ENCODE assay signal across 17 cellular contexts in genomic region chr18:58363767-58364540, GRCh38.
A peak's percentile ranks its signal among the peaks of the same experiment; 100 is the strongest.
DNase-seq lines count a peak whose midpoint lies in the region; ATAC-seq and TF ChIP-seq lines count a peak whose summit lies in the region.
"Had no signal": no experiment of that assay in that cellular context is flagged by ENCODE, and none has a peak within 500 bp of the region (broad histone marks: within the 10 kb centered on the region; RNA-seq: fewer than 3 reads in every experiment).

No MANE protein-coding gene starts in this region.

- POLR2A ChIA-PET in MCF 10A (lab: Yijun Ruan, JAX) = interaction anchor here (0.5 to 0.7 kb wide), 2 partner anchors 177 to 413 kb away, joined by 3 to 4 read pairs; no protein-coding TSS in a partner anchor
- POLR2A ChIA-PET in activated CD4-positive, alpha-beta memory T cell treated with anti-CD3 and anti-CD28 coated beads, Interleukin-2, amount 10 ng/mL, durations not matched to agents 7 days and 5 days (lab: Charles Lee) = no interaction called here

- H3K9me3 ChIP-seq in breast epithelium = no peaks in the 10 kb centered on the region
- H3K9me3 ChIP-seq: spleen had no signal

- no peaks in the 10 kb centered on the region for H3K27me3 Mint-ChIP-seq in MCF 10A (ENCODE audit: insufficient read depth, unreplicated experiment)
- peaks cover 9% of the 10 kb centered on the region for H3K27me3 Mint-ChIP-seq in activated CD4-positive, alpha-beta memory T cell treated with anti-CD3 and anti-CD28 coated beads, Interleukin-2, amount 10 ng/mL, durations not matched to agents 7 days and 5 days
- H3K27me3 Mint-ChIP-seq: activated naive CD4-positive, alpha-beta T cell treated with anti-CD3 and anti-CD28 coated beads, Interleukin-2, amount 50 U/mL, for 24 hours; type B pancreatic cell had no signal

- DNase-seq in MCF 10A (ENCODE audit: unreplicated experiment) (peak; percentile 27), breast epithelium (ENCODE audit: low spot score in 2 of 2) (no peak), fibroblast of pulmonary artery (ENCODE audit: low read depth) (peak; percentile 39), GM13976 (ENCODE audit: low spot score) (no peak)
- DNase-seq in activated CD4-positive, alpha-beta memory T cell treated with anti-CD3 and anti-CD28 coated beads, Interleukin-2, amount 10 ng/mL, durations not matched to agents 7 days and 5 days = no peak
- DNase-seq: activated CD8-positive, alpha-beta memory T cell treated with anti-CD3 and anti-CD28 coated beads, Interleukin-2, amount 10 ng/mL, durations not matched to agents 7 days and 5 days; head of caudate nucleus; NCI-H1092; NCI-H526; SHP77 treated with DMSO at 0.1 percent for 48 hours; spleen had no signal

- CTCF ChIA-PET in MCF 10A (lab: Yijun Ruan, JAX) = interaction anchor here (0.6 kb wide), 1 partner anchor 401 kb away, joined by 3 read pairs; no protein-coding TSS in a partner anchor
- CTCF ChIA-PET in activated CD4-positive, alpha-beta memory T cell treated with anti-CD3 and anti-CD28 coated beads, Interleukin-2, amount 10 ng/mL, durations not matched to agents 7 days and 5 days (lab: Charles Lee) = no interaction called here

- intact Hi-C loops in MCF 10A (cut with micrococcal nuclease) (no loop called here), breast epithelium (cut with DNase I; ENCODE audit: low total_unique reads) (no loop called here)

- no peaks in the 10 kb centered on the region for H3K36me3 ChIP-seq in breast epithelium

- no peak overlapping the region for H3K4me3 Mint-ChIP-seq in MCF 10A (ENCODE audit: unreplicated experiment)
- H3K4me3 Mint-ChIP-seq in activated CD4-positive, alpha-beta memory T cell treated with anti-CD3 and anti-CD28 coated beads, Interleukin-2, amount 10 ng/mL, durations not matched to agents 7 days and 5 days = no peak overlapping the region
- H3K4me3 Mint-ChIP-seq: activated CD8-positive, alpha-beta memory T cell treated with anti-CD3 and anti-CD28 coated beads, Interleukin-2, amount 10 ng/mL, durations not matched to agents 7 days and 5 days; activated naive CD4-positive, alpha-beta T cell treated with anti-CD3 and anti-CD28 coated beads, Interleukin-2, amount 50 U/mL, for 24 hours; neural crest cell; type B pancreatic cell had no signal

- TF ChIP-seq POLR2A in breast epithelium (IDR thresholded peaks at IDR 0.05) = no peak

- H3K27ac ChIP-seq in breast epithelium = no peak overlapping the region
- peak overlapping the region; percentile 55; the same call in 1 of the 2 replicates for H3K27ac ChIP-seq in VCaP

- no peak for TF ChIP-seq CTCF in MCF 10A (IDR thresholded peaks at IDR 0.05; ENCODE audit: unreplicated experiment)
- no peak for TF ChIP-seq CTCF in breast epithelium (IDR thresholded peaks at IDR 0.05)
- no peak for TF ChIP-seq CTCF in VCaP (conservative IDR thresholded peaks at IDR 0.05)
- TF ChIP-seq CTCF in fibroblast of pulmonary artery (IDR thresholded peaks at IDR 0.05; ENCODE audit: low read length, missing control alignments) = no peak
- TF ChIP-seq CTCF in GM13976 (IDR thresholded peaks at IDR 0.05; ENCODE audit: borderline replicate concordance, control extremely low read depth, extremely low read depth, insufficient read depth, missing control alignments) = no peak

- H3K4me1 ChIP-seq in breast epithelium = no peaks in the 10 kb centered on the region
- H3K4me1 ChIP-seq: spleen had no signal

- no peak overlapping the region for H3K4me3 ChIP-seq in breast epithelium
- H3K4me3 ChIP-seq in fibroblast of pulmonary artery (replicated peaks; ENCODE audit: low read depth, low read length) = no peak overlapping the region
- H3K4me3 ChIP-seq: spleen had no signal

- H3K36me3 Mint-ChIP-seq in MCF 10A (ENCODE audit: insufficient read depth, unreplicated experiment) = peaks cover 68% of the 10 kb centered on the region
- H3K36me3 Mint-ChIP-seq in activated CD4-positive, alpha-beta memory T cell treated with anti-CD3 and anti-CD28 coated beads, Interleukin-2, amount 10 ng/mL, durations not matched to agents 7 days and 5 days (ENCODE audit: low read depth) = no peaks in the 10 kb centered on the region
- H3K36me3 Mint-ChIP-seq: activated CD8-positive, alpha-beta memory T cell treated with anti-CD3 and anti-CD28 coated beads, Interleukin-2, amount 10 ng/mL, durations not matched to agents 7 days and 5 days had no signal

- in situ Hi-C loops in GM13976 (cut with MboI; ENCODE audit: low sequenced_read_pairs, unreplicated experiment) = no loop called here

- no peaks in the 10 kb centered on the region for H3K27me3 ChIP-seq in breast epithelium
- H3K27me3 ChIP-seq: spleen had no signal

- no peak for ATAC-seq in GM18867 (IDR thresholded peaks at IDR 0.05; ENCODE audit: unreplicated experiment)
- ATAC-seq in GM21576 (IDR thresholded peaks at IDR 0.05; ENCODE audit: unreplicated experiment) = no peak
- ATAC-seq: activated CD8-positive, alpha-beta memory T cell treated with anti-CD3 and anti-CD28 coated beads, Interleukin-2, amount 10 ng/mL, durations not matched to agents 7 days and 5 days had no signal

- peak overlapping the region; percentile 97 for H3K27ac Mint-ChIP-seq in MCF 10A (ENCODE audit: low read depth, unreplicated experiment)
- no peak overlapping the region for H3K27ac Mint-ChIP-seq in activated CD4-positive, alpha-beta memory T cell treated with anti-CD3 and anti-CD28 coated beads, Interleukin-2, amount 10 ng/mL, durations not matched to agents 7 days and 5 days
- H3K27ac Mint-ChIP-seq: activated CD8-positive, alpha-beta memory T cell treated with anti-CD3 and anti-CD28 coated beads, Interleukin-2, amount 10 ng/mL, durations not matched to agents 7 days and 5 days; activated naive CD4-positive, alpha-beta T cell treated with anti-CD3 and anti-CD28 coated beads, Interleukin-2, amount 50 U/mL, for 24 hours; type B pancreatic cell had no signal

- BruUV-seq in MCF 10A (replicated peaks; lab: Mats Ljungman, UMichigan) = TSS peak; percentile 40

- H3K9me3 Mint-ChIP-seq in MCF 10A (ENCODE audit: unreplicated experiment) = no peaks in the 10 kb centered on the region
- no peaks in the 10 kb centered on the region for H3K9me3 Mint-ChIP-seq in activated CD4-positive, alpha-beta memory T cell treated with anti-CD3 and anti-CD28 coated beads, Interleukin-2, amount 10 ng/mL, durations not matched to agents 7 days and 5 days
- H3K9me3 Mint-ChIP-seq: activated naive CD4-positive, alpha-beta T cell treated with anti-CD3 and anti-CD28 coated beads, Interleukin-2, amount 50 U/mL, for 24 hours; neural crest cell; type B pancreatic cell had no signal

- H3K4me1 Mint-ChIP-seq in MCF 10A (ENCODE audit: insufficient read depth, unreplicated experiment) = peaks cover 45% of the 10 kb centered on the region
- H3K4me1 Mint-ChIP-seq in activated CD4-positive, alpha-beta memory T cell treated with anti-CD3 and anti-CD28 coated beads, Interleukin-2, amount 10 ng/mL, durations not matched to agents 7 days and 5 days = no peaks in the 10 kb centered on the region
- H3K4me1 Mint-ChIP-seq: activated CD8-positive, alpha-beta memory T cell treated with anti-CD3 and anti-CD28 coated beads, Interleukin-2, amount 10 ng/mL, durations not matched to agents 7 days and 5 days; activated naive CD4-positive, alpha-beta T cell treated with anti-CD3 and anti-CD28 coated beads, Interleukin-2, amount 50 U/mL, for 24 hours had no signal

Comparison
In these comparisons a context has a peak if more than half of its experiments do, and no peak if none do; other contexts are left out.
1. DNase-seq: peak in MCF 10A (single experiment) and fibroblast of pulmonary artery (single experiment); none in breast epithelium (0 of 2), GM13976 (single experiment) and activated CD4-positive, alpha-beta memory T cell treated with anti-CD3 and anti-CD28 coated beads, Interleukin-2, amount 10 ng/mL, durations not matched to agents 7 days and 5 days (single experiment).